Comparison of ENCODE assay signal across 8 cellular contexts in genomic region chr1:109201123-109201703, GRCh38. TPM values are rescaled to one million over a fixed set of nuclear protein-coding genes. Genes with fewer than 3 reads are reported as not detected.
DNase-seq lines count a peak whose midpoint lies in the region; ATAC-seq, FAIRE-seq and TF ChIP-seq lines count a peak whose summit lies in the region.

No MANE protein-coding gene starts in this region.

- CTCF ChIA-PET in AG04449 (lab: Yijun Ruan, JAX) = interaction anchor here (0.5 to 7.7 kb wide), 25 partner anchors 9 to 331 kb away, joined by 3 to 100 read pairs (median 5); partner anchors contain the start of genes SARS1 and SORT1

- no peak for FAIRE-seq in small intestine (lab: Jason Lieb, UNC)

- no peaks in the 10 kb centered on the region for H3K4me1 ChIP-seq in small intestine (ENCODE audit: control insufficient read depth in 2 of 2, insufficient read depth in 1 of 2, low read depth in 1 of 2, low read length in 1 of 2)

- in situ Hi-C loops in GM13976 (cut with MboI; ENCODE audit: low sequenced_read_pairs, unreplicated experiment) = no loop called here

- H3K9me3 ChIP-seq in small intestine (ENCODE audit: control insufficient read depth, low read depth) = no peaks in the 10 kb centered on the region

- peak; percentile 69 for TF ChIP-seq CTCF in AG04449 (IDR thresholded peaks at IDR 0.05; ENCODE audit: insufficient read depth, low read length, missing control alignments)
- TF ChIP-seq CTCF in GM13976 (IDR thresholded peaks at IDR 0.05; ENCODE audit: borderline replicate concordance, control extremely low read depth, extremely low read depth, insufficient read depth, missing control alignments) = peak; percentile 60

- POLR2A ChIA-PET in AG04449 (lab: Yijun Ruan, JAX) = interaction anchor here (1.0 to 1.1 kb wide), 2 partner anchors 13 to 101 kb away, joined by 4 read pairs; partner anchors contain the start of gene SARS1

- H3K36me3 ChIP-seq in small intestine (ENCODE audit: control insufficient read depth in 2 of 2, insufficient read depth in 2 of 2, low read length in 2 of 2) = no peaks in the 10 kb centered on the region

- H3K27me3 ChIP-seq in small intestine (ENCODE audit: control insufficient read depth in 2 of 2, insufficient read depth in 2 of 2, low read length in 2 of 2) = no peaks in the 10 kb centered on the region

- no peak for ATAC-seq in HG03135 (IDR thresholded peaks at IDR 0.05; ENCODE audit: unreplicated experiment)
- no peak for ATAC-seq in GM19351 (IDR thresholded peaks at IDR 0.05; ENCODE audit: unreplicated experiment)

- 71 to 75% (median 71%) methylated on average over 2 of the region's 2 CpGs for WGBS in small intestine, 3 donors

- DNase-seq in AG04449 (ENCODE audit: low read depth, low spot score) (no peak), GM13976 (ENCODE audit: low spot score) (peak; percentile 73), NCI-H82 treated with DMSO at 0.1 percent for 48 hours (lab: John Stamatoyannopoulos, UW; ENCODE audit: unreplicated experiment) (peak; percentile 73), globus pallidus (ENCODE audit: low spot score) (peak; percentile 77), small intestine (peak; percentile 52)
- peak; percentile 73 for DNase-seq in activated naive CD4-positive, alpha-beta T cell treated with Interleukin-2 at 50 U/mL for 16 hours

- H3K4me3 ChIP-seq in AG04449 (ENCODE audit: low read depth, low read length) (no peak overlapping the region), small intestine (ENCODE audit: low read depth in 1 of 2, low read length in 2 of 2) (no peak overlapping the region)

- H3K27ac ChIP-seq in small intestine (ENCODE audit: low read depth in 1 of 2, low read length in 1 of 2) = no peak overlapping the region

RNA-seq across cellular contexts. Expression of gene SARS1, which starts 12.5 kb away (rescaled TPM):
- 100 to 1,000 TPM in 2 of 3 donors, 10 to 100 TPM in 1; 99.1 to 190 (median 159) TPM for polyA plus RNA-seq in small intestine

RNA-seq across cellular contexts. Expression of gene CELSR2, which starts 48.1 kb away (rescaled TPM):
- polyA plus RNA-seq in small intestine = 1 to 10 TPM in 1 of 3 donors, under 1 TPM in 2; under 0.01 to 2.7 (median 0.27) TPM
